In the genomic region with DNA sequence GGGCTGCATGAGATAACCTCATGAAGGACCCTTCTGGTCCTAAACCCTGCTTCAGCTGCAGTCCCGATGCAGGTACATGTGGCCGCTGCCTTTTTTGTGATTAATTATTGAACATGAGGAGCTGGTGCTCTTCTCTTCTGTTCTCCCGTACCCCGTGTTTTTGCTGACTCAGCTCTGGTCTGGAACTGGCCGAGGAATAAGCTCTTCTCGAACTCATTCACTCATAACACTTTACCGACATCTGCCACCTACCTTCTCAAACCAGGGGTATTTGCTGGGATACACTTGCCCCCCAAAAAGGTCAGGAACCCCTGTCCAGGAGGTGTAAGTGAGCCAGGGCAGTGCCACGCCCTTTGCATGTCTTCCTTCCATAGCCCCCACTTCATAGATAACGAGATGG, we compare ENCODE assay signal across 1 cellular context.
TF ChIP-seq lines count a peak whose summit lies in the region.

No MANE protein-coding gene starts in this region.

TF ChIP-seq in K562, 482 proteins besides CTCF, POLR2A, EP300 and RAD21 (continued from another document):
- TF ChIP-seq ZNF592 (IDR thresholded peaks at IDR 0.05) (0 out of 2 replicates have a peak, but pooled peaks have one; percentile 48), HDAC2 (IDR thresholded peaks at IDR 0.05) (peak; percentile 25; the same call in 1 of the 2 replicates), TAF7 (tag; IDR thresholded peaks at IDR 0.05) (no peak), SREBF1 (IDR thresholded peaks at IDR 0.05; ENCODE audit: borderline replicate concordance, low read depth, low read length) (no peak), HIVEP1 (CRISPR knock-in tag; IDR thresholded peaks at IDR 0.05) (no peak), FOXA1 (IDR thresholded peaks at IDR 0.05; ENCODE audit: borderline replicate concordance) (no peak), KAT8 (IDR thresholded peaks at IDR 0.05; ENCODE audit: low read depth) (no peak), ARID1B (IDR thresholded peaks at IDR 0.05) (peak; percentile 37; the same call in 1 of the 2 replicates), MAFG (tag; conservative IDR thresholded peaks at IDR 0.05) (peak; percentile 100), ZNF431 (CRISPR knock-in tag; IDR thresholded peaks at IDR 0.05) (no peak), CBX3 (IDR thresholded peaks at IDR 0.05; ENCODE audit: borderline replicate concordance in 1 of 2, low read length in 2 of 2) (no peak), HSF4 (CRISPR knock-in tag; IDR thresholded peaks at IDR 0.05; ENCODE audit: borderline replicate concordance) (no peak), KLF6 (CRISPR knock-in tag; IDR thresholded peaks at IDR 0.05; ENCODE audit: borderline replicate concordance) (no peak), ETV1 (tag; conservative IDR thresholded peaks at IDR 0.05; ENCODE audit: low read depth) (no peak), NFIC (IDR thresholded peaks at IDR 0.05) (no peak), MED1 (CRISPR knock-in tag; IDR thresholded peaks at IDR 0.05; ENCODE audit: borderline replicate concordance) (no peak), PBX2 (CRISPR knock-in tag; IDR thresholded peaks at IDR 0.05; ENCODE audit: low read depth) (no peak), PBX2 (tag; conservative IDR thresholded peaks at IDR 0.05; ENCODE audit: low read depth) (no peak), ZNF263 (CRISPR knock-in tag; IDR thresholded peaks at IDR 0.05; ENCODE audit: borderline replicate concordance) (no peak), BACH1 (tag; IDR thresholded peaks at IDR 0.05) (peak; percentile 71; the same call in 1 of the 2 replicates), MAFF (IDR thresholded peaks at IDR 0.05; ENCODE audit: low read length) (peak; percentile 100), YBX1 (IDR thresholded peaks at IDR 0.05) (no peak), COPS2 (conservative IDR thresholded peaks at IDR 0.05) (no peak), SMARCA4 (IDR thresholded peaks at IDR 0.05) (0 out of 2 replicates have a peak, but pooled peaks have one; percentile 24), XRCC3 (IDR thresholded peaks at IDR 0.05) (no peak), HMBOX1 (IDR thresholded peaks at IDR 0.05) (no peak), NR2F6 (CRISPR knock-in tag; IDR thresholded peaks at IDR 0.05) (no peak), UBTF (IDR thresholded peaks at IDR 0.05; ENCODE audit: borderline replicate concordance in 1 of 2, low read depth in 2 of 2, low read length in 2 of 2) (no peak), RCOR1 (IDR thresholded peaks at IDR 0.05; ENCODE audit: borderline replicate concordance in 1 of 2, low read depth in 2 of 2, low read length in 2 of 2) (no peak), EHMT2 (IDR thresholded peaks at IDR 0.05) (no peak), ZNF778 (CRISPR knock-in tag; IDR thresholded peaks at IDR 0.05) (no peak), PYGO2 (tag; IDR thresholded peaks at IDR 0.05) (no peak), HNRNPH1 (optimal IDR thresholded peaks at IDR 0.05; ENCODE audit: low read depth, low read length) (no peak), MAFK (IDR thresholded peaks at IDR 0.05; ENCODE audit: low read length) (peak; percentile 100), HNRNPL (IDR thresholded peaks at IDR 0.05; ENCODE audit: low read depth, low read length) (no peak), NFRKB (IDR thresholded peaks at IDR 0.05; ENCODE audit: low read depth) (no peak), ZNF75A (CRISPR knock-in tag; IDR thresholded peaks at IDR 0.05) (no peak), TCF3 (CRISPR knock-in tag; IDR thresholded peaks at IDR 0.05) (peak; percentile 20; the same call in 1 of the 2 replicates), MYNN (IDR thresholded peaks at IDR 0.05) (no peak), MYNN (CRISPR knock-in tag; IDR thresholded peaks at IDR 0.05) (no peak), POLR3A (IDR thresholded peaks at IDR 0.05; ENCODE audit: borderline replicate concordance, extremely low read depth, insufficient read depth, insufficient read length) (no peak), PHF8 (IDR thresholded peaks at IDR 0.05; ENCODE audit: borderline replicate concordance, low read length) (no peak)
- TF ChIP-seq, protein P1, sequence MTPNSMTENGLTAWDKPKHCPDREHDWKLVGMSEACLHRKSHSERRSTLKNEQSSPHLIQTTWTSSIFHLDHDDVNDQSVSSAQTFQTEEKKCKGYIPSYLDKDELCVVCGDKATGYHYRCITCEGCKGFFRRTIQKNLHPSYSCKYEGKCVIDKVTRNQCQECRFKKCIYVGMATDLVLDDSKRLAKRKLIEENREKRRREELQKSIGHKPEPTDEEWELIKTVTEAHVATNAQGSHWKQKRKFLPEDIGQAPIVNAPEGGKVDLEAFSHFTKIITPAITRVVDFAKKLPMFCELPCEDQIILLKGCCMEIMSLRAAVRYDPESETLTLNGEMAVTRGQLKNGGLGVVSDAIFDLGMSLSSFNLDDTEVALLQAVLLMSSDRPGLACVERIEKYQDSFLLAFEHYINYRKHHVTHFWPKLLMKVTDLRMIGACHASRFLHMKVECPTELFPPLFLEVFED (CRISPR knock-in tag; conservative IDR thresholded peaks at IDR 0.05), result no peak
- TF ChIP-seq, protein P2, sequence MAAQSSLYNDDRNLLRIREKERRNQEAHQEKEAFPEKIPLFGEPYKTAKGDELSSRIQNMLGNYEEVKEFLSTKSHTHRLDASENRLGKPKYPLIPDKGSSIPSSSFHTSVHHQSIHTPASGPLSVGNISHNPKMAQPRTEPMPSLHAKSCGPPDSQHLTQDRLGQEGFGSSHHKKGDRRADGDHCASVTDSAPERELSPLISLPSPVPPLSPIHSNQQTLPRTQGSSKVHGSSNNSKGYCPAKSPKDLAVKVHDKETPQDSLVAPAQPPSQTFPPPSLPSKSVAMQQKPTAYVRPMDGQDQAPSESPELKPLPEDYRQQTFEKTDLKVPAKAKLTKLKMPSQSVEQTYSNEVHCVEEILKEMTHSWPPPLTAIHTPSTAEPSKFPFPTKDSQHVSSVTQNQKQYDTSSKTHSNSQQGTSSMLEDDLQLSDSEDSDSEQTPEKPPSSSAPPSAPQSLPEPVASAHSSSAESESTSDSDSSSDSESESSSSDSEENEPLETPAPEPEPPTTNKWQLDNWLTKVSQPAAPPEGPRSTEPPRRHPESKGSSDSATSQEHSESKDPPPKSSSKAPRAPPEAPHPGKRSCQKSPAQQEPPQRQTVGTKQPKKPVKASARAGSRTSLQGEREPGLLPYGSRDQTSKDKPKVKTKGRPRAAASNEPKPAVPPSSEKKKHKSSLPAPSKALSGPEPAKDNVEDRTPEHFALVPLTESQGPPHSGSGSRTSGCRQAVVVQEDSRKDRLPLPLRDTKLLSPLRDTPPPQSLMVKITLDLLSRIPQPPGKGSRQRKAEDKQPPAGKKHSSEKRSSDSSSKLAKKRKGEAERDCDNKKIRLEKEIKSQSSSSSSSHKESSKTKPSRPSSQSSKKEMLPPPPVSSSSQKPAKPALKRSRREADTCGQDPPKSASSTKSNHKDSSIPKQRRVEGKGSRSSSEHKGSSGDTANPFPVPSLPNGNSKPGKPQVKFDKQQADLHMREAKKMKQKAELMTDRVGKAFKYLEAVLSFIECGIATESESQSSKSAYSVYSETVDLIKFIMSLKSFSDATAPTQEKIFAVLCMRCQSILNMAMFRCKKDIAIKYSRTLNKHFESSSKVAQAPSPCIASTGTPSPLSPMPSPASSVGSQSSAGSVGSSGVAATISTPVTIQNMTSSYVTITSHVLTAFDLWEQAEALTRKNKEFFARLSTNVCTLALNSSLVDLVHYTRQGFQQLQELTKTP (IDR thresholded peaks at IDR 0.05; ENCODE audit: low read depth in 1 of 2, partially characterized antibody in 2 of 2), result no peak
- TF ChIP-seq, protein P3, sequence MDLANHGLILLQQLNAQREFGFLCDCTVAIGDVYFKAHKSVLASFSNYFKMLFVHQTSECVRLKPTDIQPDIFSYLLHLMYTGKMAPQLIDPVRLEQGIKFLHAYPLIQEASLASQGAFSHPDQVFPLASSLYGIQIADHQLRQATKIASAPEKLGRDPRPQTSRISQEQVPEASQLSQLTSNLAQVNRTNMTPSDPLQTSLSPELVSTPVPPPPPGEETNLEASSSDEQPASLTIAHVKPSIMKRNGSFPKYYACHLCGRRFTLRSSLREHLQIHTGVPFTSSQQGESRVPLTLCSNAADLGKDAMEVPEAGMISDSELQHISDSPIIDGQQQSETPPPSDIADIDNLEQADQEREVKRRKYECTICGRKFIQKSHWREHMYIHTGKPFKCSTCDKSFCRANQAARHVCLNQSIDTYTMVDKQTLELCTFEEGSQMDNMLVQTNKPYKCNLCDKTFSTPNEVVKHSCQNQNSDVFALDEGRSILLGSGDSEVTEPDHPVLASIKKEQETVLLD (IDR thresholded peaks at IDR 0.05), result no peak
- TF ChIP-seq, protein P4, sequence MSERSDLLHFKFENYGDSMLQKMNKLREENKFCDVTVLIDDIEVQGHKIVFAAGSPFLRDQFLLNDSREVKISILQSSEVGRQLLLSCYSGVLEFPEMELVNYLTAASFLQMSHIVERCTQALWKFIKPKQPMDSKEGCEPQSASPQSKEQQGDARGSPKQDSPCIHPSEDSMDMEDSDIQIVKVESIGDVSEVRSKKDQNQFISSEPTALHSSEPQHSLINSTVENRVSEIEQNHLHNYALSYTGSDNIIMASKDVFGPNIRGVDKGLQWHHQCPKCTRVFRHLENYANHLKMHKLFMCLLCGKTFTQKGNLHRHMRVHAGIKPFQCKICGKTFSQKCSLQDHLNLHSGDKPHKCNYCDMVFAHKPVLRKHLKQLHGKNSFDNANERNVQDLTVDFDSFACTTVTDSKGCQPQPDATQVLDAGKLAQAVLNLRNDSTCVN (CRISPR knock-in tag; IDR thresholded peaks at IDR 0.05), result no peak
